In genomic region chrX:10166731-10167149, GRCh38 we compare ENCODE assay signal across 12 cellular contexts. TPM values are rescaled to one million over a fixed set of nuclear protein-coding genes. Genes with fewer than 3 reads are reported as not detected.
A peak's percentile ranks its signal among the peaks of the same experiment; 100 is the strongest.
DNase-seq lines count a peak whose midpoint lies in the region; ATAC-seq, FAIRE-seq and TF ChIP-seq lines count a peak whose summit lies in the region.
"Had no signal": no experiment of that assay in that cellular context is flagged by ENCODE, and none has a peak within 500 bp of the region (broad histone marks: within the 10 kb centered on the region; RNA-seq: fewer than 3 reads in every experiment).

No MANE protein-coding gene starts in this region.

- RAD21 ChIA-PET in GM12878 (lab: Charles Lee; ENCODE audit: unreplicated experiment), result interaction anchor here (1.0 kb wide), 1 partner anchor 170 kb away, joined by 3 read pairs; no protein-coding TSS in a partner anchor

- H3K27ac ChIP-seq in Karpas-422 (ENCODE audit: low read length) (no peak overlapping the region), GM12878 (ENCODE audit: control insufficient read depth, insufficient read depth) (no peak overlapping the region)
- H3K27ac ChIP-seq: ovary had no signal

- H3K4me3 Mint-ChIP-seq in activated T-cell treated with anti-CD3 and anti-CD28 coated beads, Interleukin-2, amount 50 U/mL, for 4 hours, result no peak overlapping the region

- H3K36me3 ChIP-seq in Karpas-422 (ENCODE audit: insufficient read depth, low read length), result no peaks in the 10 kb centered on the region
- no peaks in the 10 kb centered on the region for H3K36me3 ChIP-seq in GM12878 (ENCODE audit: control insufficient read depth in 2 of 2, insufficient read depth in 2 of 2, low read length in 1 of 2)
- H3K36me3 ChIP-seq: ovary had no signal

- CTCF ChIA-PET in GM10248 (lab: Yijun Ruan, JAX), result interaction anchor here (1.6 to 3.2 kb wide), 2 partner anchors 23 to 47 kb away, joined by 4 to 17 read pairs; no protein-coding TSS in a partner anchor
- CTCF ChIA-PET in GM12878 (lab: Yijun Ruan, JAX), result interaction anchor here (0.9 to 3.7 kb wide), 3 partner anchors 11 to 47 kb away, joined by 3 to 23 read pairs (median 6); no protein-coding TSS in a partner anchor

- H4K20me1 ChIP-seq in Karpas-422 (ENCODE audit: insufficient read depth, low read depth, low read length), result no peaks in the 10 kb centered on the region
- no peaks in the 10 kb centered on the region for H4K20me1 ChIP-seq in GM12878 (ENCODE audit: control insufficient read depth, insufficient read depth)

- TF ChIP-seq EP300 in GM12878 (IDR thresholded peaks at IDR 0.05; ENCODE audit: borderline replicate concordance in 1 of 2, control insufficient read depth in 1 of 2, low read depth in 2 of 2, low read length in 2 of 2), result no peak

- no TSS peak for BruUV-seq in GM12878 (replicated peaks; lab: Mats Ljungman, UMichigan)

- TF ChIP-seq POLR2A in GM12878 (IDR thresholded peaks at IDR 0.05; ENCODE audit: low read depth, low read length), result no peak

- FAIRE-seq in GM12878 (lab: Jason Lieb, UNC), result no peak

- H3K4me1 Mint-ChIP-seq in activated T-cell treated with anti-CD3 and anti-CD28 coated beads, Interleukin-2, amount 50 U/mL, for 4 hours (ENCODE audit: low read depth), result peaks cover 2% of the 10 kb centered on the region

- no peak for TF ChIP-seq RAD21 in GM12878 (IDR thresholded peaks at IDR 0.05; ENCODE audit: insufficient read depth, low read depth, low read length)

- H3K4me3 ChIP-seq in Karpas-422 (ENCODE audit: low read length), result no peak overlapping the region
- no peak overlapping the region for H3K4me3 ChIP-seq in GM12878
- H3K4me3 ChIP-seq: coronary artery, ovary had no signal

- no peaks in the 10 kb centered on the region for H3K36me3 Mint-ChIP-seq in activated T-cell treated with anti-CD3 and anti-CD28 coated beads, Interleukin-2, amount 50 U/mL, for 4 hours (ENCODE audit: insufficient read depth)

- POLR2A ChIA-PET in GM10248 (lab: Yijun Ruan, JAX), result no interaction called here
- POLR2A ChIA-PET in GM12878 (lab: Charles Lee), result no interaction called here

- H3K9me2 ChIP-seq in Karpas-422 (replicated peaks; ENCODE audit: insufficient read depth, low read length), result no peaks in the 10 kb centered on the region

- intact Hi-C loops in GM12878 (cut with micrococcal nuclease; ENCODE audit: unreplicated experiment), result loop anchor here (2.0 to 5.0 kb wide), 2 partner anchors 46 to 169 kb away; no protein-coding TSS in a partner anchor

- peak; percentile 35 for ATAC-seq in GM12878
- no peak for ATAC-seq in GM18511 (IDR thresholded peaks at IDR 0.05; ENCODE audit: unreplicated experiment)
- no peak for ATAC-seq in activated T-cell treated with anti-CD3 and anti-CD28 coated beads, Interleukin-2, amount 50 U/mL, for 4 hours
- ATAC-seq: Panc1 had no signal

- TF ChIP-seq CTCF in GM10248 (IDR thresholded peaks at IDR 0.05; ENCODE audit: control extremely low read depth, extremely low read depth, low read depth, missing control alignments) (no peak), GM12878 (IDR thresholded peaks at IDR 0.05 in 2 of 3, conservative IDR thresholded peaks at IDR 0.05 in 1 of 3; ENCODE audit: control insufficient read depth in 2 of 3, extremely low read depth in 1 of 3, insufficient read depth in 1 of 3, low read depth in 3 of 3, low read length in 3 of 3) (no peak)

- H2AFZ ChIP-seq in Karpas-422 (ENCODE audit: low read length) (no peak overlapping the region), GM12878 (ENCODE audit: control insufficient read depth, low read depth, low read length) (no peak overlapping the region)

- peak overlapping the region; percentile 10; the same call in 1 of the 2 replicates for H3K9ac ChIP-seq in Karpas-422 (ENCODE audit: low read length)
- no peak overlapping the region for H3K9ac ChIP-seq in GM12878 (ENCODE audit: control insufficient read depth, insufficient read depth, low read length)

- in situ Hi-C loops in GM12878 (cut with MboI), result no loop called here

- peaks cover 10% of the 10 kb centered on the region for H3K4me1 ChIP-seq in Karpas-422 (ENCODE audit: low read length)
- peaks cover 17% of the 10 kb centered on the region for H3K4me1 ChIP-seq in GM12878 (ENCODE audit: control insufficient read depth, insufficient read depth, low read length)

- WGBS in GM12878 (ENCODE audit: insufficient coverage, insufficient replicate concordance, low lambda C conversion rate, missing lambda C conversion rate), result 29% methylated on average over 8 of the region's 8 CpGs

- H3K79me2 ChIP-seq in Karpas-422 (ENCODE audit: low read length) (no peaks in the 10 kb centered on the region), GM12878 (ENCODE audit: control insufficient read depth, insufficient read depth, low read length) (no peaks in the 10 kb centered on the region)

- peak; percentile 28 for DNase-seq in GM10248 (ENCODE audit: extremely low spot score)
- DNase-seq in Karpas-422, result peak; percentile 59
- no peak for DNase-seq in GM12878 (ENCODE audit: low read depth, low spot score)
- peak in 43 of 56 donors; percentile 2 to 71 (median 28) for DNase-seq in nucleus accumbens (lab: John Stamatoyannopoulos, UW)
- no peak for DNase-seq in NCI-H2081 (lab: John Stamatoyannopoulos, UW)
- DNase-seq in activated T-cell treated with anti-CD3 and anti-CD28 coated beads, Interleukin-2, amount 50 U/mL, for 4 hours, result no peak
- no peak for DNase-seq in COLO668 (lab: John Stamatoyannopoulos, UW; ENCODE audit: unreplicated experiment)
- DNase-seq: EL, ovary had no signal

- H3K9me3 ChIP-seq in Karpas-422 (ENCODE audit: low read length) (no peaks in the 10 kb centered on the region), GM12878 (replicated peaks; ENCODE audit: control insufficient read depth, insufficient read depth, low read length) (no peaks in the 10 kb centered on the region)
- H3K9me3 ChIP-seq: ovary had no signal

- H3K4me2 ChIP-seq in Karpas-422 (ENCODE audit: low read depth, low read length, poor library complexity, severe bottlenecking), result no peak overlapping the region
- no peak overlapping the region for H3K4me2 ChIP-seq in GM12878 (ENCODE audit: control insufficient read depth, insufficient read depth)

- SMC1A ChIA-PET in GM12878 (lab: Charles Lee; ENCODE audit: uncharacterized antibody, unreplicated experiment), result interaction anchor here (1.9 kb wide), 1 partner anchor 47 kb away, joined by 5 read pairs; no protein-coding TSS in a partner anchor

- H3K9me3 Mint-ChIP-seq in activated T-cell treated with anti-CD3 and anti-CD28 coated beads, Interleukin-2, amount 50 U/mL, for 4 hours, result no peaks in the 10 kb centered on the region

- H3K27me3 ChIP-seq in Karpas-422 (ENCODE audit: low read length), result no peaks in the 10 kb centered on the region
- H3K27me3 ChIP-seq in GM12878 (replicated peaks in 1 of 2; ENCODE audit: control insufficient read depth in 2 of 2, insufficient read depth in 2 of 2, low read length in 1 of 2), result 0 out of 4 replicates have a peak, but pooled peaks cover 0 to under 1% of the 10 kb centered on the region in 2 experiments
- H3K27me3 ChIP-seq: ovary had no signal

- H3K27me3 Mint-ChIP-seq in activated T-cell treated with anti-CD3 and anti-CD28 coated beads, Interleukin-2, amount 50 U/mL, for 4 hours (ENCODE audit: low read depth), result peaks cover 10% of the 10 kb centered on the region

TF ChIP-seq in GM12878, 131 proteins besides CTCF, POLR2A, EP300 and RAD21 (continues in another document):
- TF ChIP-seq, protein P1, sequence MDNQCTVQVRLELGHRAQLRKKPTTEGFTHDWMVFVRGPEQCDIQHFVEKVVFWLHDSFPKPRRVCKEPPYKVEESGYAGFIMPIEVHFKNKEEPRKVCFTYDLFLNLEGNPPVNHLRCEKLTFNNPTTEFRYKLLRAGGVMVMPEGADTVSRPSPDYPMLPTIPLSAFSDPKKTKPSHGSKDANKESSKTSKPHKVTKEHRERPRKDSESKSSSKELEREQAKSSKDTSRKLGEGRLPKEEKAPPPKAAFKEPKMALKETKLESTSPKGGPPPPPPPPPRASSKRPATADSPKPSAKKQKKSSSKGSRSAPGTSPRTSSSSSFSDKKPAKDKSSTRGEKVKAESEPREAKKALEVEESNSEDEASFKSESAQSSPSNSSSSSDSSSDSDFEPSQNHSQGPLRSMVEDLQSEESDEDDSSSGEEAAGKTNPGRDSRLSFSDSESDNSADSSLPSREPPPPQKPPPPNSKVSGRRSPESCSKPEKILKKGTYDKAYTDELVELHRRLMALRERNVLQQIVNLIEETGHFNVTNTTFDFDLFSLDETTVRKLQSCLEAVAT (IDR thresholded peaks at IDR 0.05), result no peak

RNA-seq across cellular contexts. Expression of gene CLCN4, which starts 10.0 kb away (rescaled TPM):
- 4.3 and 6.3 TPM in 2 replicates for total RNA-seq in Karpas-422 (2014; rRNA removed; shearing (Covaris generic); ENCODE audit: low replicate concordance)
- 3.0 TPM in 2 replicates for total RNA-seq in GM12878 (2013; cell fraction: nucleolus; rRNA removed)
- total RNA-seq in GM12878 (2014; rRNA removed) (4.0 and 4.1 TPM in 2 replicates), GM12878 (2014; rRNA removed; fragmentation: Illumina TruSeq; extraction: Trizol) (2.9 and 3.2 TPM in 2 replicates), GM12878 (2021) (6.9 and 8.0 TPM in 2 replicates)
- polyA plus RNA-seq in GM12878 (2011; ENCODE audit: low read depth), result not detected
- polyA plus RNA-seq in GM12878 (2011; rRNA removed) (0.91 and 1.0 TPM in 2 replicates), GM12878 (2014; fragmentation: Illumina TruSeq; extraction: Trizol) (2.9 and 4.9 TPM in 2 replicates), GM12878 (2014; fragmentation: Nextera tagmentation; extraction: Ambion mirVana) (1 to 10 TPM in 1 of 2 experiments, under 1 TPM in 1; 0.90 to 1.1 TPM), GM12878 (2014; rRNA removed) (2.6 and 2.7 TPM in 2 replicates), GM12878 (2016; fragmentation: Nextera tagmentation; extraction: Ambion mirVana) (1 to 10 TPM; 3.2 to 4.3 TPM)
- polyA plus RNA-seq in GM12878 (2011; cell fraction: cytosol; rRNA removed), result 1.3 and 1.6 TPM in 2 replicates
- 0.86 and 1.6 TPM in 2 replicates for polyA plus RNA-seq in GM12878 (2011; cell fraction: nucleus; rRNA removed)
- polyA plus RNA-seq in GM12878 (2012), result 0.03 and 0.20 TPM in 2 replicates
- polyA minus RNA-seq in GM12878 (2011; rRNA and poly(A)+ RNA removed), result 2.8 and 3.7 TPM in 2 replicates
- polyA minus RNA-seq in GM12878 (2011; cell fraction: cytosol; rRNA and poly(A)+ RNA removed), result 1.6 and 1.7 TPM in 2 replicates
- 0.73 and 2.3 TPM in 2 replicates for polyA minus RNA-seq in GM12878 (2011; cell fraction: nucleus; rRNA and poly(A)+ RNA removed)
- total RNA-seq in activated T-cell treated with anti-CD3 and anti-CD28 coated beads, Interleukin-2, amount 50 U/mL, for 4 hours, result under 1 TPM; 0.05 to 0.35 (median 0.08) TPM

Comparison
In these comparisons a context has a peak if more than half of its experiments do, and no peak if none do; other contexts are left out.
1. DNase-seq: peak in GM10248 (single experiment), Karpas-422 (single experiment) and nucleus accumbens (43 of 56); none in GM12878 (single experiment), NCI-H2081 (0 of 2), activated T-cell treated with anti-CD3 and anti-CD28 coated beads, Interleukin-2, amount 50 U/mL, for 4 hours (single experiment) and COLO668 (single experiment).